16 cellular contexts compared by ENCODE assay signal in the genomic region with DNA sequence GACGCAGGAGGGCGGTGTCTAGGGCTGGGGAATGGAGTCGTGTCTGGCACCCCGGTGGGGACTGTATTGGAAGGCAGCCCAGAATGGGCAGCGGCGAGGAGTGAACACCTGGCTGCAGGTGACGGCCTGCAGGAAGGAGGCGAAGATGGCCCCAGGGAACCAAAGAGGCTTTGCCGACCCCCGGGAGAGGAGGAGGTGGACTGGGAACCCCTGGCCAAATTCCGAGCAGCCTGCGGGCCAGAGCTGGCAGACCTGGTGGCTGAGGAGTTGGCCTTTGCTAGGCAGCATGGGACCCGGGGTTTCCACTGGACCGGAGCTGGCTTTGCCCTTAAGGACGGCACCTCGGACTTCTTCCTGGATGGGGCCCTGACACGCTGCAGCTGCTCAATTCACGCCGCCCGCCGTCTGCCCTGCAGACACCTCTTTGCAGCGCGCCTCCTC. TPM values are rescaled to one million over a fixed set of nuclear protein-coding genes. Genes with fewer than 3 reads are reported as not detected.
DNase-seq lines count a peak whose midpoint lies in the region; ATAC-seq, FAIRE-seq and TF ChIP-seq lines count a peak whose summit lies in the region.
"Had no signal": no experiment of that assay in that cellular context is flagged by ENCODE, and none has a peak within 500 bp of the region (broad histone marks: within the 10 kb centered on the region; RNA-seq: fewer than 3 reads in every experiment).

No MANE protein-coding gene starts in this region.

- ATAC-seq in activated CD4-positive, CD25-positive, alpha-beta regulatory T cell treated with anti-CD3 and anti-CD28 coated beads, Interleukin-2, amount 50 U/mL, for 24 hours = no peak
- ATAC-seq in GM23338 (no peak; the same call in 1 of the 3 replicates), upper lobe of right lung (no peak)
- ATAC-seq in activated T-helper 17 cell treated with anti-CD3 and anti-CD28 coated beads, Interleukin-2, amount 50 U/mL, for 72 hours (replicated peaks) = peak; percentile 12
- peak; percentile 21 to 45 for ATAC-seq in natural killer cell treated with Interleukin-12 subunit alpha and Interleukin-12 subunit beta and Interleukin-15 and Interleukin-18, amount 100 ng/mL, for 72 hours

- H3K4me2 ChIP-seq in GM23338 = no peak overlapping the region

- WGBS in small intestine, 3 donors = 47 to 67% (median 65%) methylated on average over 22 to 23 of the region's 23 CpGs

- H4K20me1 ChIP-seq in GM23338 (replicated peaks; ENCODE audit: insufficient read depth) = no peaks in the 10 kb centered on the region

- H3K4me3 ChIP-seq in GM23338 (no peak overlapping the region), upper lobe of right lung (no peak overlapping the region), small intestine (ENCODE audit: low read depth in 1 of 2, low read length in 2 of 2) (no peak overlapping the region)
- no peak overlapping the region for H3K4me3 ChIP-seq in effector memory CD4-positive, alpha-beta T cell (ENCODE audit: insufficient read depth, low read depth, low read length, poor library complexity, severe bottlenecking)
- H3K4me3 ChIP-seq: SK-N-MC, upper lobe of left lung had no signal

- H3K27me3 Mint-ChIP-seq in GM23338 (ENCODE audit: insufficient read depth, low read depth, poor library complexity) = peaks cover 11% of the 10 kb centered on the region
- no peaks in the 10 kb centered on the region for H3K27me3 Mint-ChIP-seq in activated T-helper 17 cell treated with anti-CD3 and anti-CD28 coated beads, Interleukin-2, amount 50 U/mL, for 72 hours
- peaks cover 0 to 4% of the 10 kb centered on the region in 2 donors for H3K27me3 Mint-ChIP-seq in natural killer cell treated with Interleukin-12 subunit alpha and Interleukin-12 subunit beta and Interleukin-15 and Interleukin-18, amount 100 ng/mL, for 72 hours

- FAIRE-seq in small intestine (lab: Jason Lieb, UNC) = no peak

- intact Hi-C loops in upper lobe of right lung (cut with DNase I) = no loop called here

- H3K9me3 ChIP-seq in effector memory CD4-positive, alpha-beta T cell (ENCODE audit: control insufficient read depth, low read length) = no peaks in the 10 kb centered on the region
- H3K9me3 ChIP-seq in upper lobe of right lung (no peaks in the 10 kb centered on the region), small intestine (ENCODE audit: control insufficient read depth, low read depth) (no peaks in the 10 kb centered on the region)
- H3K9me3 ChIP-seq: upper lobe of left lung had no signal

- no peaks in the 10 kb centered on the region; the same call in 1 of the 2 replicates for H3F3A ChIP-seq in GM23338 (replicated peaks; ENCODE audit: low read depth)

- H3K27me3 ChIP-seq in GM23338 (ENCODE audit: insufficient read depth) = no peaks in the 10 kb centered on the region
- H3K27me3 ChIP-seq in effector memory CD4-positive, alpha-beta T cell (replicated peaks; ENCODE audit: control insufficient read depth, insufficient read depth, low read length, poor library complexity, severe bottlenecking) = no peaks in the 10 kb centered on the region
- no peaks in the 10 kb centered on the region for H3K27me3 ChIP-seq in upper lobe of right lung
- no peaks in the 10 kb centered on the region for H3K27me3 ChIP-seq in small intestine (ENCODE audit: control insufficient read depth in 2 of 2, insufficient read depth in 2 of 2, low read length in 2 of 2)
- H3K27me3 ChIP-seq: upper lobe of left lung had no signal

- peaks cover 19% of the 10 kb centered on the region for H3K4me1 Mint-ChIP-seq in GM23338
- H3K4me1 Mint-ChIP-seq in activated T-helper 17 cell treated with anti-CD3 and anti-CD28 coated beads, Interleukin-2, amount 50 U/mL, for 72 hours = peaks cover 4% of the 10 kb centered on the region
- H3K4me1 Mint-ChIP-seq in natural killer cell treated with Interleukin-12 subunit alpha and Interleukin-12 subunit beta and Interleukin-15 and Interleukin-18, amount 100 ng/mL, for 72 hours (ENCODE audit: low read depth in 2 of 2) = peaks cover 12 to 20% of the 10 kb centered on the region in 2 donors

- H3K79me2 ChIP-seq in GM23338 (replicated peaks; ENCODE audit: insufficient read depth) = no peaks in the 10 kb centered on the region

- H3K4me1 ChIP-seq in GM23338 (ENCODE audit: insufficient read depth) (no peaks in the 10 kb centered on the region), upper lobe of right lung (no peaks in the 10 kb centered on the region), small intestine (ENCODE audit: control insufficient read depth in 2 of 2, insufficient read depth in 1 of 2, low read depth in 1 of 2, low read length in 1 of 2) (no peaks in the 10 kb centered on the region)
- H3K4me1 ChIP-seq in effector memory CD4-positive, alpha-beta T cell (ENCODE audit: control insufficient read depth, insufficient read depth, low read length, poor library complexity, severe bottlenecking) = no peaks in the 10 kb centered on the region

- H2AFZ ChIP-seq in GM23338 = no peak overlapping the region

- peaks cover 10% of the 10 kb centered on the region; the same call in 2 of the 3 replicates for H3K36me3 Mint-ChIP-seq in GM23338 (ENCODE audit: low read depth)
- H3K36me3 Mint-ChIP-seq in activated T-helper 17 cell treated with anti-CD3 and anti-CD28 coated beads, Interleukin-2, amount 50 U/mL, for 72 hours (ENCODE audit: low read depth) = peaks cover 4% of the 10 kb centered on the region
- no peaks in the 10 kb centered on the region for H3K36me3 Mint-ChIP-seq in natural killer cell treated with Interleukin-12 subunit alpha and Interleukin-12 subunit beta and Interleukin-15 and Interleukin-18, amount 100 ng/mL, for 72 hours

- H3K9me3 Mint-ChIP-seq in GM23338 = no peaks in the 10 kb centered on the region
- no peaks in the 10 kb centered on the region for H3K9me3 Mint-ChIP-seq in activated T-helper 17 cell treated with anti-CD3 and anti-CD28 coated beads, Interleukin-2, amount 50 U/mL, for 72 hours
- no peaks in the 10 kb centered on the region for H3K9me3 Mint-ChIP-seq in natural killer cell treated with Interleukin-12 subunit alpha and Interleukin-12 subunit beta and Interleukin-15 and Interleukin-18, amount 100 ng/mL, for 72 hours
- H3K9me3 Mint-ChIP-seq: CD8-positive, alpha-beta memory T cell had no signal

- H3K27ac ChIP-seq in GM23338 (ENCODE audit: low read depth) (no peak overlapping the region), upper lobe of right lung (no peak overlapping the region), small intestine (ENCODE audit: low read depth in 1 of 2, low read length in 1 of 2) (no peak overlapping the region)
- no peak overlapping the region for H3K27ac ChIP-seq in effector memory CD4-positive, alpha-beta T cell (ENCODE audit: insufficient read depth, low read length, poor library complexity, severe bottlenecking)
- H3K27ac ChIP-seq: SK-N-MC had no signal

- no peak overlapping the region for H3K27ac Mint-ChIP-seq in GM23338
- H3K27ac Mint-ChIP-seq in activated T-helper 17 cell treated with anti-CD3 and anti-CD28 coated beads, Interleukin-2, amount 50 U/mL, for 72 hours = peak overlapping the region; percentile 46
- H3K27ac Mint-ChIP-seq in natural killer cell treated with Interleukin-12 subunit alpha and Interleukin-12 subunit beta and Interleukin-15 and Interleukin-18, amount 100 ng/mL, for 72 hours = no peak overlapping the region

- no peaks in the 10 kb centered on the region; the same call in 1 of the 2 replicates for H3K9me2 ChIP-seq in GM23338 (ENCODE audit: insufficient read depth)

- TF ChIP-seq CTCF in GM23338 (conservative IDR thresholded peaks at IDR 0.05; ENCODE audit: low read depth in 2 of 2) = no peak
- TF ChIP-seq CTCF in upper lobe of right lung (IDR thresholded peaks at IDR 0.05) = no peak

- H3K4me3 Mint-ChIP-seq in GM23338 = no peak overlapping the region
- H3K4me3 Mint-ChIP-seq in activated T-helper 17 cell treated with anti-CD3 and anti-CD28 coated beads, Interleukin-2, amount 50 U/mL, for 72 hours = no peak overlapping the region
- H3K4me3 Mint-ChIP-seq in natural killer cell treated with Interleukin-12 subunit alpha and Interleukin-12 subunit beta and Interleukin-15 and Interleukin-18, amount 100 ng/mL, for 72 hours = no peak overlapping the region
- H3K4me3 Mint-ChIP-seq: CD8-positive, alpha-beta memory T cell; immature natural killer cell had no signal

- peak; percentile 25 for DNase-seq in activated CD4-positive, CD25-positive, alpha-beta regulatory T cell treated with anti-CD3 and anti-CD28 coated beads, Interleukin-2, amount 50 U/mL, for 72 hours
- DNase-seq in GM23338 (ENCODE audit: low spot score) (peak; percentile 10), upper lobe of right lung (no peak), small intestine (no peak)
- DNase-seq in natural killer cell treated with Interleukin-12 subunit alpha and Interleukin-12 subunit beta and Interleukin-15 and Interleukin-18, amount 100 ng/mL, for 72 hours (ENCODE audit: low spot score) = peak; percentile 56
- no peak for DNase-seq in effector memory CD4-positive, alpha-beta T cell
- DNase-seq: ACHN; activated CD4-positive, alpha-beta T cell treated with anti-CD3 and anti-CD28 coated beads, Interleukin-2, amount 50 U/mL, for 48 hours; CD8-positive, alpha-beta memory T cell; immature natural killer cell; midbrain; occipital lobe had no signal

- H3K36me3 ChIP-seq in GM23338 (ENCODE audit: insufficient read depth) (no peaks in the 10 kb centered on the region), upper lobe of right lung (no peaks in the 10 kb centered on the region), small intestine (ENCODE audit: control insufficient read depth in 2 of 2, insufficient read depth in 2 of 2, low read length in 2 of 2) (no peaks in the 10 kb centered on the region)
- no peaks in the 10 kb centered on the region for H3K36me3 ChIP-seq in effector memory CD4-positive, alpha-beta T cell (ENCODE audit: control insufficient read depth, insufficient read depth, low read length)

RNA-seq across cellular contexts. Expression of gene ZSWIM9, which starts 25.9 kb away (rescaled TPM):
- total RNA-seq in GM23338 (2014; rRNA removed; shearing (Covaris generic)) = 9.1 and 10.6 TPM in 2 replicates
- 2.9 and 4.2 TPM in 2 replicates for polyA plus RNA-seq in GM23338 (2016; fragmentation: Nextera tagmentation; extraction: Ambion mirVana)
- total RNA-seq in activated T-helper 17 cell treated with anti-CD3 and anti-CD28 coated beads, Interleukin-2, amount 50 U/mL, for 72 hours = 10 to 100 TPM in 1 of 2 donors, 1 to 10 TPM in 1; 9.9 to 11.3 TPM
- total RNA-seq in natural killer cell treated with Interleukin-12 subunit alpha and Interleukin-12 subunit beta and Interleukin-15 and Interleukin-18, amount 100 ng/mL, for 72 hours = 10 to 100 TPM in 1 of 2 donors, 1 to 10 TPM in 1; 6.2 to 16.8 TPM
- total RNA-seq in upper lobe of right lung = 7.5 TPM
- 1 to 10 TPM; 4.0 to 5.1 (median 4.1) TPM for polyA plus RNA-seq in small intestine

RNA-seq across cellular contexts. Expression of gene LIG1, which starts 26.2 kb away (rescaled TPM):
- total RNA-seq in GM23338 (2014; rRNA removed; shearing (Covaris generic)) = 75.0 and 79.3 TPM in 2 replicates
- polyA plus RNA-seq in GM23338 (2016; fragmentation: Nextera tagmentation; extraction: Ambion mirVana) = 96.9 and 122 TPM in 2 replicates
- 100 to 1,000 TPM; 154 to 206 TPM for total RNA-seq in activated T-helper 17 cell treated with anti-CD3 and anti-CD28 coated beads, Interleukin-2, amount 50 U/mL, for 72 hours
- 100 to 1,000 TPM in 1 of 2 donors, 10 to 100 TPM in 1; 65.8 to 172 TPM for total RNA-seq in natural killer cell treated with Interleukin-12 subunit alpha and Interleukin-12 subunit beta and Interleukin-15 and Interleukin-18, amount 100 ng/mL, for 72 hours
- 17.7 TPM for total RNA-seq in upper lobe of right lung
- polyA plus RNA-seq in small intestine = 10 to 100 TPM; 27.3 to 34.7 (median 31.8) TPM

RNA-seq across cellular contexts. Expression of gene CARD8, which starts 59.4 kb away (rescaled TPM):
- total RNA-seq in GM23338 (2014; rRNA removed; shearing (Covaris generic)) = 17.1 and 30.6 TPM in 2 replicates
- 16.6 and 21.9 TPM in 2 replicates for polyA plus RNA-seq in GM23338 (2016; fragmentation: Nextera tagmentation; extraction: Ambion mirVana)
- 100 to 1,000 TPM; 161 to 244 TPM for total RNA-seq in activated T-helper 17 cell treated with anti-CD3 and anti-CD28 coated beads, Interleukin-2, amount 50 U/mL, for 72 hours
- 100 to 1,000 TPM; 172 to 176 TPM for total RNA-seq in natural killer cell treated with Interleukin-12 subunit alpha and Interleukin-12 subunit beta and Interleukin-15 and Interleukin-18, amount 100 ng/mL, for 72 hours
- total RNA-seq in upper lobe of right lung = 88.2 TPM
- polyA plus RNA-seq in small intestine = 10 to 100 TPM; 13.0 to 19.4 (median 14.3) TPM

Comparison
In these comparisons a context has a peak if more than half of its experiments do, and no peak if none do; other contexts are left out.
1. DNase-seq: peak in activated CD4-positive, CD25-positive, alpha-beta regulatory T cell treated with anti-CD3 and anti-CD28 coated beads, Interleukin-2, amount 50 U/mL, for 72 hours (single experiment), GM23338 (single experiment) and natural killer cell treated with Interleukin-12 subunit alpha and Interleukin-12 subunit beta and Interleukin-15 and Interleukin-18, amount 100 ng/mL, for 72 hours (single experiment); none in effector memory CD4-positive, alpha-beta T cell (0 of 3), upper lobe of right lung (single experiment) and small intestine (single experiment).
2. ATAC-seq: peak in activated T-helper 17 cell treated with anti-CD3 and anti-CD28 coated beads, Interleukin-2, amount 50 U/mL, for 72 hours (single experiment) and natural killer cell treated with Interleukin-12 subunit alpha and Interleukin-12 subunit beta and Interleukin-15 and Interleukin-18, amount 100 ng/mL, for 72 hours (2 of 2); none in activated CD4-positive, CD25-positive, alpha-beta regulatory T cell treated with anti-CD3 and anti-CD28 coated beads, Interleukin-2, amount 50 U/mL, for 24 hours (0 of 2), GM23338 (single experiment) and upper lobe of right lung (single experiment).